ENCODE assay signal across 2 cellular contexts in the genomic region with DNA sequence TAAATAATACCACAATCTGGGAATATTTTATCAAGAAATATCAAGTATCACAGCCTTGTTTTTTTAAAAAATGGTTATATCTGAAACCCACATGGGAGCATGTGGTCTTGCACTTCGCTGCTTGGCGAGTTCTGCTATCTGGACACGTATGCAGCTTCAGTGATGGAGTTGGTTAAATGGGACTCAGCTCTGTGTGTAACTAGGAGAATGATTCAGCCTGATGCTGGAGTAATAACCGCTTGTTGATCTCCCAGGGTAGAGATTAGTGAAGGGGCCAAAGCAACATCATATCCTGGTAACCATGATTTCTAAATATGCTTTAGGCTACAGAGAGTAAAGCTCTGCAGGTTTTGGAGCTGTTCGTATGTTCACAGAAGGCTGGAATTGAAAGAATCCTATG.
TF ChIP-seq lines count a peak whose summit lies in the region.

No MANE protein-coding gene starts in this region.

TF ChIP-seq in IMR-90, 13 proteins besides CTCF, POLR2A, EP300 and RAD21 (continued from another document):
- TF ChIP-seq RCOR1 (IDR thresholded peaks at IDR 0.05; ENCODE audit: insufficient replicate concordance, low read length) (no peak), SMC3 (IDR thresholded peaks at IDR 0.05; ENCODE audit: low read depth, low read length) (no peak), MAFK (IDR thresholded peaks at IDR 0.05; ENCODE audit: low read depth, low read length) (no peak), NFE2L2 (IDR thresholded peaks at IDR 0.05; ENCODE audit: low read depth, low read length) (no peak)
- TF ChIP-seq, protein P1, sequence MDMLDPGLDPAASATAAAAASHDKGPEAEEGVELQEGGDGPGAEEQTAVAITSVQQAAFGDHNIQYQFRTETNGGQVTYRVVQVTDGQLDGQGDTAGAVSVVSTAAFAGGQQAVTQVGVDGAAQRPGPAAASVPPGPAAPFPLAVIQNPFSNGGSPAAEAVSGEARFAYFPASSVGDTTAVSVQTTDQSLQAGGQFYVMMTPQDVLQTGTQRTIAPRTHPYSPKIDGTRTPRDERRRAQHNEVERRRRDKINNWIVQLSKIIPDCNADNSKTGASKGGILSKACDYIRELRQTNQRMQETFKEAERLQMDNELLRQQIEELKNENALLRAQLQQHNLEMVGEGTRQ (IDR thresholded peaks at IDR 0.05; ENCODE audit: low read depth, low read length), result no peak
TF ChIP-seq in IMR-90: peak in this region for 0.

TF ChIP-seq in SK-N-SH treated with all-trans-retinoic acid at 6 μM for 48 hours, 23 proteins besides CTCF, POLR2A, EP300 and RAD21 (continued from another document):
- TF ChIP-seq ZNF8 (CRISPR knock-in tag; IDR thresholded peaks at IDR 0.05), result no peak
